ENCODE assay signal across 1 cellular context in the genomic region with DNA sequence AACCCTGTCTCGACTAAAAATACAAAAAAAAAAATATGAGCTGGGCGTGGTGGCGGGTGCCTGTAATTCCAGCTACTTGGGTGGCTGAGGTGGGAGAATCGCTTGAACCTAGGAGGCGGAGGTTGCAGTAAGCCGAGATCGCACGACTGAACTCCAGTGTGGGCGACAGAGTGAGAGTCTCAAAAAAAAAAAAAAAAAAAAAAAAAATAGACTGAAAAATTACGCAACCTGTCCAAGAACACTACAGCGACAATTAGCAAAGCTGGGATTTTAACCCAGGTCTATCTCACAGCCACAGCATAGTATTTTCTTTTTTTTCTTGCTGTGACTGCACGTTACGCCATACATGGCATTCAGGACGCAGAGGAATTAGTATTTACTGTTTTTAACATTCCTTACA.
TF ChIP-seq lines count a peak whose summit lies in the region.

No MANE protein-coding gene starts in this region.

TF ChIP-seq in K562, 482 proteins besides CTCF, POLR2A, EP300 and RAD21 (continued from another document):
- TF ChIP-seq, protein P1, sequence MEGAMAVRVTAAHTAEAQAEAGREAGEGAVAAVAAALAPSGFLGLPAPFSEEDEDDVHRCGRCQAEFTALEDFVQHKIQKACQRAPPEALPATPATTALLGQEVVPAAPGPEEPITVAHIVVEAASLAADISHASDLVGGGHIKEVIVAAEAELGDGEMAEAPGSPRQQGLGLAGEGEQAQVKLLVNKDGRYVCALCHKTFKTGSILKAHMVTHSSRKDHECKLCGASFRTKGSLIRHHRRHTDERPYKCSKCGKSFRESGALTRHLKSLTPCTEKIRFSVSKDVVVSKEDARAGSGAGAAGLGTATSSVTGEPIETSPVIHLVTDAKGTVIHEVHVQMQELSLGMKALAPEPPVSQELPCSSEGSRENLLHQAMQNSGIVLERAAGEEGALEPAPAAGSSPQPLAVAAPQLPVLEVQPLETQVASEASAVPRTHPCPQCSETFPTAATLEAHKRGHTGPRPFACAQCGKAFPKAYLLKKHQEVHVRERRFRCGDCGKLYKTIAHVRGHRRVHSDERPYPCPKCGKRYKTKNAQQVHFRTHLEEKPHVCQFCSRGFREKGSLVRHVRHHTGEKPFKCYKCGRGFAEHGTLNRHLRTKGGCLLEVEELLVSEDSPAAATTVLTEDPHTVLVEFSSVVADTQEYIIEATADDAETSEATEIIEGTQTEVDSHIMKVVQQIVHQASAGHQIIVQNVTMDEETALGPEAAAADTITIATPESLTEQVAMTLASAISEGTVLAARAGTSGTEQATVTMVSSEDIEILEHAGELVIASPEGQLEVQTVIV (CRISPR knock-in tag; IDR thresholded peaks at IDR 0.05; ENCODE audit: borderline replicate concordance), result no peak
- TF ChIP-seq TBL1XR1 (IDR thresholded peaks at IDR 0.05; ENCODE audit: low read length in 2 of 2) (0 out of 4 replicates have a peak, but pooled peaks of 1 of the 2 experiments have one; percentile 14), ZNF384 (IDR thresholded peaks at IDR 0.05; ENCODE audit: low read depth, low read length) (peak; percentile 75; the same call in 1 of the 2 replicates), CEBPG (CRISPR knock-in tag; IDR thresholded peaks at IDR 0.05) (peak; percentile 78), CEBPG (tag; conservative IDR thresholded peaks at IDR 0.05 in 1 of 2, IDR thresholded peaks at IDR 0.05 in 1 of 2) (peak; percentile 79 to 89), CEBPB (tag; IDR thresholded peaks at IDR 0.05) (peak; percentile 96), CHD1 (IDR thresholded peaks at IDR 0.05; ENCODE audit: low read length) (no peak)
- TF ChIP-seq, protein P2, sequence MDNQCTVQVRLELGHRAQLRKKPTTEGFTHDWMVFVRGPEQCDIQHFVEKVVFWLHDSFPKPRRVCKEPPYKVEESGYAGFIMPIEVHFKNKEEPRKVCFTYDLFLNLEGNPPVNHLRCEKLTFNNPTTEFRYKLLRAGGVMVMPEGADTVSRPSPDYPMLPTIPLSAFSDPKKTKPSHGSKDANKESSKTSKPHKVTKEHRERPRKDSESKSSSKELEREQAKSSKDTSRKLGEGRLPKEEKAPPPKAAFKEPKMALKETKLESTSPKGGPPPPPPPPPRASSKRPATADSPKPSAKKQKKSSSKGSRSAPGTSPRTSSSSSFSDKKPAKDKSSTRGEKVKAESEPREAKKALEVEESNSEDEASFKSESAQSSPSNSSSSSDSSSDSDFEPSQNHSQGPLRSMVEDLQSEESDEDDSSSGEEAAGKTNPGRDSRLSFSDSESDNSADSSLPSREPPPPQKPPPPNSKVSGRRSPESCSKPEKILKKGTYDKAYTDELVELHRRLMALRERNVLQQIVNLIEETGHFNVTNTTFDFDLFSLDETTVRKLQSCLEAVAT (IDR thresholded peaks at IDR 0.05), result peak in 1 of 2 experiments; percentile 82; a peak in 2 of 4 replicates
- TF ChIP-seq, protein P3, sequence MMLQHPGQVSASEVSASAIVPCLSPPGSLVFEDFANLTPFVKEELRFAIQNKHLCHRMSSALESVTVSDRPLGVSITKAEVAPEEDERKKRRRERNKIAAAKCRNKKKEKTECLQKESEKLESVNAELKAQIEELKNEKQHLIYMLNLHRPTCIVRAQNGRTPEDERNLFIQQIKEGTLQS (IDR thresholded peaks at IDR 0.05), result peak; percentile 27; the same call in 1 of the 2 replicates
- TF ChIP-seq, protein P3 (CRISPR knock-in tag; conservative IDR thresholded peaks at IDR 0.05), result no peak
- TF ChIP-seq, protein P4, sequence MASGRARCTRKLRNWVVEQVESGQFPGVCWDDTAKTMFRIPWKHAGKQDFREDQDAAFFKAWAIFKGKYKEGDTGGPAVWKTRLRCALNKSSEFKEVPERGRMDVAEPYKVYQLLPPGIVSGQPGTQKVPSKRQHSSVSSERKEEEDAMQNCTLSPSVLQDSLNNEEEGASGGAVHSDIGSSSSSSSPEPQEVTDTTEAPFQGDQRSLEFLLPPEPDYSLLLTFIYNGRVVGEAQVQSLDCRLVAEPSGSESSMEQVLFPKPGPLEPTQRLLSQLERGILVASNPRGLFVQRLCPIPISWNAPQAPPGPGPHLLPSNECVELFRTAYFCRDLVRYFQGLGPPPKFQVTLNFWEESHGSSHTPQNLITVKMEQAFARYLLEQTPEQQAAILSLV (tag; IDR thresholded peaks at IDR 0.05), result peak; percentile 64; the same call in 1 of the 2 replicates
